Comparison of ENCODE assay signal across 21 cellular contexts in the genomic region with DNA sequence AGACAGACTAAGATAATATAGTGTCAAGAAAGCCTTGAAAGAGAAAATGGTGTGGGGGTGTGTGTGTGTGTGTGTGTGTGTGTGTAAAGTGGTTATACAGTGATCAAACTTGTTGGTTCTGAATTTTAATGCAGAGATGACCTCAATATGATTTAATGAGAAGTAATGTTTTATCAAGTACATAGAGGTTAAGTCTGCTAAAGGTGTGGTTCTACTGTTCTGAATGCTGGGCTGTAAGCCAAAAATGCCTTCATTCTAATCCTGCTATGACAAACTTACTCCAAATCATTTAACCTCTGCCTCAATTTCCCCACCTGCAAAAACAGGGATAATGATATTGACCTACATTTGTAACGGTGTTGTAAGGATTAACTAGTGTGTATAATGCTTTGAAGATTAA.
"Had no signal": no experiment of that assay in that cellular context is flagged by ENCODE, and none has a peak within 500 bp of the region (broad histone marks: within the 10 kb centered on the region; RNA-seq: fewer than 3 reads in every experiment).

No MANE protein-coding gene starts in this region.

- H3K9me3 ChIP-seq: colonic mucosa, gastroesophageal sphincter, left ventricle myocardium inferior, lower lobe of right lung, prostate gland, spleen, stomach, thoracic aorta had no signal

- H3K4me1 ChIP-seq: colonic mucosa, gastroesophageal sphincter, left ventricle myocardium inferior, lower lobe of right lung, parathyroid adenoma, prostate gland, spleen, stomach had no signal

- DNase-seq: colonic mucosa; dermis blood vessel endothelial cell; glutamatergic neuron; islet precursor cell; left ventricle myocardium inferior; lower lobe of right lung; mesenchymal stem cell; midbrain; naive B cell; retina; spleen; stimulated activated CD4-positive, alpha-beta T cell treated with anti-CD3 and anti-CD28 coated beads, Interleukin-15, amount 100 ng/mL, for 24 hours; stimulated activated CD4-positive, alpha-beta T cell treated with anti-CD3 and anti-CD28 coated beads, Interleukin-2, amount 100 ng/mL, for 24 hours; stimulated activated naive CD4-positive, alpha-beta T cell; stomach; substantia nigra; trophoblast cell had no signal

- H3K4me3 ChIP-seq: colonic mucosa, gastroesophageal sphincter, left ventricle myocardium inferior, lower lobe of right lung, prostate gland, spleen, stomach, thoracic aorta had no signal

- H2AFZ ChIP-seq: parathyroid adenoma had no signal

- H3K27me3 ChIP-seq: colonic mucosa, gastroesophageal sphincter, spleen, stomach had no signal

- H3K27ac ChIP-seq: colonic mucosa, gastroesophageal sphincter, left ventricle myocardium inferior, lower lobe of right lung, parathyroid adenoma, prostate gland, spleen, stomach, thoracic aorta had no signal

- H3K36me3 ChIP-seq: colonic mucosa, gastroesophageal sphincter, left ventricle myocardium inferior, lower lobe of right lung, prostate gland, spleen, stomach, thoracic aorta had no signal

- H3K9ac ChIP-seq: parathyroid adenoma had no signal
